ENCODE assay signal across 23 cellular contexts in the genomic region with DNA sequence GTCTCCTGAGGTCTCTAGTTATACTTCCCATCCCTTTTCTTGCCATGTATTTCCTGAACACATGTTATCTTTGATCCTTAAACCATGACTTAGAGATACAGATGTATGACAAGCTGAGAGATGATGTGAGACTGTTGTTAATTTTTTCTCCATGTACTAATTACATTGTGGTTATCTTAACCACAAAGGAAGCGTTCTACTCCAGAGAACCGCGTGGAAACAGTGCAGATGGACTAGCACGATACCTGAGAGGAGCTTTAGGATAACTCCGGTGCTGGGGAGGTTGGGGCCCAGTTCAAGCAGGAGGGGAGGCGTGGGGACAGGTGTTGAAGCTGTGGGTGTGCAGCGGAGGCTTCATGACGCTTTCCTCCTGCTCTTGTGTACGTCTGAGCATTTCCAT. TPM values are rescaled to one million over a fixed set of nuclear protein-coding genes. Genes with fewer than 3 reads are reported as not detected.
DNase-seq lines count a peak whose midpoint lies in the region; ATAC-seq, FAIRE-seq and TF ChIP-seq lines count a peak whose summit lies in the region.
"Had no signal": no experiment of that assay in that cellular context is flagged by ENCODE, and none has a peak within 500 bp of the region (broad histone marks: within the 10 kb centered on the region; RNA-seq: fewer than 3 reads in every experiment).

No MANE protein-coding gene starts in this region.

- H3K27me3 ChIP-seq in H9 (ENCODE audit: insufficient read depth, low read length) (no peaks in the 10 kb centered on the region), K562 (ENCODE audit: control insufficient read depth in 2 of 2, insufficient read depth in 2 of 2, low read length in 2 of 2) (peaks cover 37 to 72% of the 10 kb centered on the region in 2 experiments), left ventricle myocardium inferior (ENCODE audit: low read depth) (peaks cover 17% of the 10 kb centered on the region)
- H3K27me3 ChIP-seq: adrenal gland, Peyer's patch, spleen, suprapubic skin had no signal

- no peak overlapping the region for H2BK20ac ChIP-seq in H9 (ENCODE audit: low read depth, low read length, poor library complexity, severe bottlenecking)

- TF ChIP-seq CTCF in C4-2B (conservative IDR thresholded peaks at IDR 0.05) (no peak), H9 (conservative IDR thresholded peaks at IDR 0.05) (no peak), K562 (IDR thresholded peaks at IDR 0.05 in 2 of 3, conservative IDR thresholded peaks at IDR 0.05 in 1 of 3; ENCODE audit: insufficient read depth in 2 of 3, low read depth in 1 of 3, low read length in 3 of 3) (no peak), left ventricle myocardium inferior (IDR thresholded peaks at IDR 0.05; ENCODE audit: borderline replicate concordance) (no peak)

- H3K4me1 Mint-ChIP-seq in H9: peaks cover 50 to 62% of the 10 kb centered on the region in 2 experiments
- no peaks in the 10 kb centered on the region for H3K4me1 Mint-ChIP-seq in activated T-helper 1 cell treated with anti-CD3 and anti-CD28 coated beads, Interleukin-12 subunit alpha, Interleukin-12 subunit beta, Interleukin-2, Interleukin-4 antibody, amounts not matched to agents 30 ng/mL and 10 ng/mL and 1 ng/mL, durations not matched to agents 14 hours and 24 hours and 36 hours (ENCODE audit: low read depth)

- no peak for FAIRE-seq in K562 (lab: Jason Lieb, UNC)
- FAIRE-seq: keratinocyte had no signal

- CTCF ChIA-PET in K562 (lab: Yijun Ruan, JAX; ENCODE audit: low intra/inter-chr PET ratio): no interaction called here

- H3K9ac ChIP-seq in H9 (ENCODE audit: extremely low read depth, insufficient read length, low read length): no peak overlapping the region
- H3K9ac ChIP-seq in K562 (ENCODE audit: insufficient read depth in 1 of 2, low read depth in 2 of 2, low read length in 2 of 2): no peak overlapping the region
- H3K9ac ChIP-seq: SK-N-SH had no signal

- no peak overlapping the region for H3K4me3 ChIP-seq in K562
- H3K4me3 ChIP-seq in left ventricle myocardium inferior: no peak overlapping the region
- H3K4me3 ChIP-seq: adrenal gland, Peyer's patch, spleen, suprapubic skin had no signal

- no peak for TF ChIP-seq RAD21 in K562 (CRISPR knock-in tag; conservative IDR thresholded peaks at IDR 0.05 in 1 of 2, IDR thresholded peaks at IDR 0.05 in 1 of 2)

- intact Hi-C loops in K562 (cut with micrococcal nuclease) (no loop called here), left ventricle myocardium inferior (cut with micrococcal nuclease) (no loop called here)
- intact Hi-C loops in activated T-helper 1 cell treated with anti-CD3 and anti-CD28 coated beads, Interleukin-12 subunit alpha, Interleukin-12 subunit beta, Interleukin-2, Interleukin-4 antibody, amounts not matched to agents 30 ng/mL and 10 ng/mL and 1 ng/mL, durations not matched to agents 14 hours and 24 hours and 36 hours (cut with micrococcal nuclease): loop anchor here (1.0 kb wide), 1 partner anchor 10 kb away; no protein-coding TSS in a partner anchor

- no peak overlapping the region for H3K4me3 Mint-ChIP-seq in H9
- no peak overlapping the region for H3K4me3 Mint-ChIP-seq in activated T-helper 1 cell treated with anti-CD3 and anti-CD28 coated beads, Interleukin-12 subunit alpha, Interleukin-12 subunit beta, Interleukin-2, Interleukin-4 antibody, amounts not matched to agents 30 ng/mL and 10 ng/mL and 1 ng/mL, durations not matched to agents 14 hours and 24 hours and 36 hours
- H3K4me3 Mint-ChIP-seq: dendritic cell treated with granulocyte-macrophage colony-stimulating factor and Interleukin-4, amounts not matched to agents 40 ng/mL and 50 ng/mL, for 4 days; nephron had no signal

- BruUV-seq in K562 (replicated peaks; lab: Mats Ljungman, UMichigan): no TSS peak

- no peak for TF ChIP-seq POLR2A in K562 (conservative IDR thresholded peaks at IDR 0.05)

- H3K79me2 ChIP-seq in H9 (ENCODE audit: insufficient read depth, low read length): peaks cover 6% of the 10 kb centered on the region; the same call in 1 of the 2 replicates
- H3K79me2 ChIP-seq in K562 (ENCODE audit: control insufficient read depth, insufficient read depth, low read length): no peaks in the 10 kb centered on the region

- no peak overlapping the region for H3T11ph ChIP-seq in H9 (ENCODE audit: low read length)

- peak overlapping the region; percentile 98 for H3K27ac ChIP-seq in C4-2B
- H3K27ac ChIP-seq in H9 (ENCODE audit: insufficient read length, low read depth, low read length): no peak overlapping the region
- no peak overlapping the region for H3K27ac ChIP-seq in K562 (ENCODE audit: extremely low read depth, low read depth, low read length)
- H3K27ac ChIP-seq in left ventricle myocardium inferior (replicated peaks): no peak overlapping the region
- H3K27ac ChIP-seq: adrenal gland, Peyer's patch, spleen, suprapubic skin, WERI-Rb-1 had no signal

- no peaks in the 10 kb centered on the region for H3K9me3 Mint-ChIP-seq in H9
- H3K9me3 Mint-ChIP-seq in activated T-helper 1 cell treated with anti-CD3 and anti-CD28 coated beads, Interleukin-12 subunit alpha, Interleukin-12 subunit beta, Interleukin-2, Interleukin-4 antibody, amounts not matched to agents 30 ng/mL and 10 ng/mL and 1 ng/mL, durations not matched to agents 14 hours and 24 hours and 36 hours: no peaks in the 10 kb centered on the region
- H3K9me3 Mint-ChIP-seq: dendritic cell treated with granulocyte-macrophage colony-stimulating factor and Interleukin-4, amounts not matched to agents 40 ng/mL and 50 ng/mL, for 4 days; nephron had no signal

- in situ Hi-C loops in K562 (cut with MboI): no loop called here

- H2AK5ac ChIP-seq in H9 (ENCODE audit: insufficient read length, low read length): no peak overlapping the region

- peaks cover 3% of the 10 kb centered on the region; the same call in 1 of the 2 replicates for H3K4me1 ChIP-seq in H9 (ENCODE audit: insufficient read depth, low read length)
- peaks cover 2 to 10% of the 10 kb centered on the region in 2 experiments; a peak in 4 of 5 replicates for H3K4me1 ChIP-seq in K562 (replicated peaks in 1 of 2; ENCODE audit: control insufficient read depth in 2 of 2, insufficient read depth in 2 of 2, low read length in 2 of 2)
- H3K4me1 ChIP-seq in left ventricle myocardium inferior: peaks cover 27% of the 10 kb centered on the region

- no peak overlapping the region for H2BK120ac ChIP-seq in H9 (ENCODE audit: low read depth, low read length, poor library complexity, severe bottlenecking)

- DNase-seq in H9: no peak
- DNase-seq in OCI-M1 (lab: John Stamatoyannopoulos, UW): peak; percentile 70
- DNase-seq in K562 (ENCODE audit: extremely low read depth in 1 of 4, low spot score in 3 of 4): no peak
- no peak for DNase-seq in activated T-helper 1 cell treated with anti-CD3 and anti-CD28 coated beads, Interleukin-12 subunit alpha, Interleukin-12 subunit beta, Interleukin-2, Interleukin-4 antibody, amounts not matched to agents 30 ng/mL and 10 ng/mL and 1 ng/mL, durations not matched to agents 14 hours and 24 hours and 36 hours (ENCODE audit: low spot score)
- no peak for DNase-seq in activated naive CD4-positive, alpha-beta T cell (lab: John Stamatoyannopoulos, UW)
- DNase-seq in left ventricle myocardium inferior: no peak
- DNase-seq: adrenal gland, foreskin melanocyte, hypothalamus, mesendoderm, NCI-H187 treated with DMSO at 0.1 percent for 48 hours, NCI-H524 treated with DMSO at 0.1 percent for 48 hours, Peyer's patch, SK-N-SH, spleen, WERI-Rb-1 had no signal

- no peaks in the 10 kb centered on the region for H3K9me1 ChIP-seq in K562 (ENCODE audit: control insufficient read depth, insufficient read depth, low read length)

- no peak overlapping the region for H3K18ac ChIP-seq in H9 (ENCODE audit: insufficient read length, low read depth, low read length)

- no peak overlapping the region for H3K27ac Mint-ChIP-seq in H9
- H3K27ac Mint-ChIP-seq in activated T-helper 1 cell treated with anti-CD3 and anti-CD28 coated beads, Interleukin-12 subunit alpha, Interleukin-12 subunit beta, Interleukin-2, Interleukin-4 antibody, amounts not matched to agents 30 ng/mL and 10 ng/mL and 1 ng/mL, durations not matched to agents 14 hours and 24 hours and 36 hours: no peak overlapping the region
- H3K27ac Mint-ChIP-seq: dendritic cell treated with granulocyte-macrophage colony-stimulating factor and Interleukin-4, amounts not matched to agents 40 ng/mL and 50 ng/mL, for 4 days; nephron; progenitor cell of endocrine pancreas had no signal

- TF ChIP-seq EP300 in K562 (IDR thresholded peaks at IDR 0.05; ENCODE audit: low read length): no peak

- no peak overlapping the region for H3K56ac ChIP-seq in H9 (ENCODE audit: insufficient read length, low read depth, low read length)

- peak overlapping the region; percentile 44 for H4K8ac ChIP-seq in H9 (replicated peaks; ENCODE audit: insufficient read length, low read depth, low read length)

- H4K91ac ChIP-seq in H9 (ENCODE audit: insufficient read length, low read depth, low read length): no peak overlapping the region

- H2BK12ac ChIP-seq in H9 (ENCODE audit: insufficient read length, low read depth, low read length): no peak overlapping the region

- H3K23me2 ChIP-seq in H9 (ENCODE audit: insufficient read length, low read depth, low read length, poor library complexity, severe bottlenecking): no peaks in the 10 kb centered on the region

- H3K4ac ChIP-seq in H9 (ENCODE audit: low read depth, low read length): no peak overlapping the region

- no CpG with 5 or more reads among the region's 9 CpGs for WGBS in H9 (ENCODE audit: extremely low coverage, insufficient read length, low lambda C conversion rate)
- WGBS in K562 (ENCODE audit: insufficient coverage, low coverage, missing lambda C conversion rate): 0% methylated on average over 9 of the region's 9 CpGs

- POLR2A ChIA-PET in K562 (lab: Yijun Ruan, JAX): interaction anchor here (1.0 kb wide), 1 partner anchor 77 kb away, joined by 4 read pairs; no protein-coding TSS in a partner anchor

- H2BK5ac ChIP-seq in H9 (ENCODE audit: insufficient read length, low read length): no peak overlapping the region

- H2BK15ac ChIP-seq in H9 (ENCODE audit: low read depth, low read length): no peak overlapping the region

- H4K20me1 ChIP-seq in H9 (ENCODE audit: control insufficient read depth, insufficient read depth, insufficient read length) (no peaks in the 10 kb centered on the region), K562 (replicated peaks; ENCODE audit: control insufficient read depth, insufficient read depth, low read length) (no peaks in the 10 kb centered on the region)

- H3K9me3 ChIP-seq in H9 (ENCODE audit: control insufficient read depth, low read depth, low read length) (no peaks in the 10 kb centered on the region), K562 (replicated peaks; ENCODE audit: control insufficient read depth, insufficient read depth, low read depth, low read length) (peaks cover 6% of the 10 kb centered on the region; the same call in 1 of the 2 replicates), left ventricle myocardium inferior (replicated peaks) (no peaks in the 10 kb centered on the region)
- H3K9me3 ChIP-seq: adrenal gland, Peyer's patch, SK-N-SH, spleen, suprapubic skin had no signal

- H3K23ac ChIP-seq in H9 (ENCODE audit: insufficient read length, low read depth, low read length): no peak overlapping the region

- H3K36me3 Mint-ChIP-seq in H9 (ENCODE audit: insufficient read depth in 1 of 3, low read depth in 3 of 3): peaks cover 5 to 8% (median 5%) of the 10 kb centered on the region in 3 experiments
- no peaks in the 10 kb centered on the region for H3K36me3 Mint-ChIP-seq in activated T-helper 1 cell treated with anti-CD3 and anti-CD28 coated beads, Interleukin-12 subunit alpha, Interleukin-12 subunit beta, Interleukin-2, Interleukin-4 antibody, amounts not matched to agents 30 ng/mL and 10 ng/mL and 1 ng/mL, durations not matched to agents 14 hours and 24 hours and 36 hours (ENCODE audit: low read depth)

- no peak for ATAC-seq in K562
- no peak for ATAC-seq in GM21717 (IDR thresholded peaks at IDR 0.05; ENCODE audit: unreplicated experiment)

- H2AFZ ChIP-seq in H9 (ENCODE audit: low read length) (no peak overlapping the region), K562 (ENCODE audit: low read depth, low read length) (no peak overlapping the region)

- H3K27me3 Mint-ChIP-seq in H9 (ENCODE audit: low read depth): no peaks in the 10 kb centered on the region; the same call in 1 of the 2 replicates
- H3K27me3 Mint-ChIP-seq in activated T-helper 1 cell treated with anti-CD3 and anti-CD28 coated beads, Interleukin-12 subunit alpha, Interleukin-12 subunit beta, Interleukin-2, Interleukin-4 antibody, amounts not matched to agents 30 ng/mL and 10 ng/mL and 1 ng/mL, durations not matched to agents 14 hours and 24 hours and 36 hours (ENCODE audit: insufficient read depth): peaks cover 2% of the 10 kb centered on the region
- H3K27me3 Mint-ChIP-seq: progenitor cell of endocrine pancreas had no signal

- no peaks in the 10 kb centered on the region for H3K79me1 ChIP-seq in H9 (ENCODE audit: insufficient read depth, low read depth, low read length, poor library complexity, severe bottlenecking)

- no peaks in the 10 kb centered on the region for H3K36me3 ChIP-seq in K562 (ENCODE audit: control insufficient read depth, insufficient read depth, low read length)
- H3K36me3 ChIP-seq in left ventricle myocardium inferior: no peaks in the 10 kb centered on the region
- H3K36me3 ChIP-seq: adrenal gland, spleen, suprapubic skin had no signal

- H3K14ac ChIP-seq in H9 (ENCODE audit: insufficient read depth, low read length): no peak overlapping the region

- H4K5ac ChIP-seq in H9 (ENCODE audit: insufficient read length, low read depth, low read length): no peak overlapping the region

- H3K4me2 ChIP-seq in H9 (ENCODE audit: insufficient read depth, insufficient read length, low read length) (no peak overlapping the region), K562 (ENCODE audit: insufficient read depth, low read length) (no peak overlapping the region)
- H3K4me2 ChIP-seq: SK-N-SH had no signal

RNA-seq across cellular contexts. Expression of a gene that starts 17.5 kb away (rescaled TPM):
- total RNA-seq in H9 (2021) (28.2 and 31.9 TPM in 2 replicates), K562 (2014; rRNA removed) (not detected in 2 replicates), K562 (2014; rRNA removed; fragmentation: Illumina TruSeq; extraction: Trizol) (not detected in 2 replicates), K562 (2015; rRNA removed; fragmentation: Illumina TruSeq; extraction: Trizol) (not detected in 2 replicates), K562 (2021) (0.27 TPM in 1 of 2 replicates, not detected in the other), left ventricle myocardium inferior (3.2 TPM)
- 0.12 and 0.63 TPM in 2 replicates for total RNA-seq in K562 (2011; cell fraction: chromatin; rRNA removed; ENCODE audit: low replicate concordance)
- total RNA-seq in K562 (2011; cell fraction: nucleolus; rRNA removed): 0.92 TPM in 1 of 2 replicates, not detected in the other
- not detected in 2 replicates for total RNA-seq in K562 (2011; cell fraction: nucleoplasm; rRNA removed)
- polyA plus RNA-seq in K562 (2011; rRNA removed) (0.07 TPM in 1 of 2 replicates, not detected in the other), K562 (2014; fragmentation: Illumina TruSeq; extraction: Trizol) (not detected in 2 replicates), K562 (2014; fragmentation: Nextera tagmentation; extraction: Ambion mirVana) (not detected), K562 (2014; rRNA removed) (not detected in 2 replicates)
- 0.13 TPM in 1 of 2 replicates, not detected in the other for polyA plus RNA-seq in K562 (2011; cell fraction: cytosol; rRNA removed)
- 0.15 TPM in 1 of 2 replicates, not detected in the other for polyA plus RNA-seq in K562 (2011; cell fraction: nucleus; rRNA removed)
- polyA plus RNA-seq in K562 (2012): not detected in 2 replicates
- not detected in 2 replicates for polyA minus RNA-seq in K562 (2011; rRNA and poly(A)+ RNA removed)
- not detected in 2 replicates for polyA minus RNA-seq in K562 (2011; cell fraction: cytosol; rRNA and poly(A)+ RNA removed)
- polyA minus RNA-seq in K562 (2011; cell fraction: nucleus; rRNA and poly(A)+ RNA removed): not detected in 2 replicates
- total RNA-seq in activated T-helper 1 cell treated with anti-CD3 and anti-CD28 coated beads, Interleukin-12 subunit alpha, Interleukin-12 subunit beta, Interleukin-2, Interleukin-4 antibody, amounts not matched to agents 30 ng/mL and 10 ng/mL and 1 ng/mL, durations not matched to agents 14 hours and 24 hours and 36 hours: 9.6 and 9.7 TPM in 2 replicates
